33 cellular contexts compared by ENCODE assay signal in the genomic region with DNA sequence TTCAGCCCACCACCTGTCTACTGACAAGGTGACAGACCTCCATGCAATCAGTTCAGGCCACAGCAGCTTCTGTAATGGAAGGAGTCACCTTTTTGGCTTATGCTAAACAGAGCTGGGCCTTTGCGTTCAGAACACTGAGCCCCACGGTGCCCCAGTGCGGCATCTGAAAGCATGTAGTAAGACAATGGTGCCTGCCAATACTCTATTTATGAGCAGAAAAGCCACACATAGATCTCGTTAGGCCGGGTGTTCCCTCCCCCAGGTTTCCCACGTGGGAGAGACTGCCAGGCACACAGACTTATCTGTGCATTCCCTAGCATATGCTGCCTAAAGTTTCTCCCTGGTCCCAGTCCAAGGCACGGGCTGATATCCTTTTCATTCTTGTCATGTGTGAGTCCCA.
"Had no signal": no experiment of that assay in that cellular context is flagged by ENCODE, and none has a peak within 500 bp of the region (broad histone marks: within the 10 kb centered on the region; RNA-seq: fewer than 3 reads in every experiment).

No MANE protein-coding gene starts in this region.

- ATAC-seq: activated CD4-positive, CD25-positive, alpha-beta regulatory T cell treated with anti-CD3 and anti-CD28 coated beads, Interleukin-2, amount 50 U/mL, for 24 hours; activated CD8-positive, alpha-beta memory T cell treated with anti-CD3 and anti-CD28 coated beads, Interleukin-2, amount 10 ng/mL, durations not matched to agents 7 days and 5 days; activated CD8-positive, alpha-beta T cell treated with anti-CD3 and anti-CD28 coated beads, Interleukin-2, amount 10 ng/mL, durations not matched to agents 7 days and 5 days; activated naive CD4-positive, alpha-beta T cell treated with anti-CD3 and anti-CD28 coated beads, Interleukin-2, amount 50 U/mL, for 72 hours; effector memory CD8-positive, alpha-beta T cell; foreskin keratinocyte; gastrocnemius medialis; T-helper 17 cell had no signal

- FAIRE-seq: astrocyte had no signal

- H3K27me3 ChIP-seq: brain microvascular endothelial cell, esophagus muscularis mucosa, foreskin keratinocyte, gastrocnemius medialis had no signal

- H3K4me3 ChIP-seq: coronary artery, esophagus muscularis mucosa, gastrocnemius medialis had no signal

- H3K4me1 Mint-ChIP-seq: activated B cell treated with CpG ODN at 0.5 μM for 24 hours; activated CD4-positive, alpha-beta T cell treated with anti-CD3 and anti-CD28 coated beads, Interleukin-2, amount 10 ng/mL, durations not matched to agents 24 days and 14 days; activated CD8-positive, alpha-beta memory T cell treated with anti-CD3 and anti-CD28 coated beads, Interleukin-2, amount 10 ng/mL, durations not matched to agents 7 days and 5 days; activated naive CD4-positive, alpha-beta T cell treated with anti-CD3 and anti-CD28 coated beads, Interleukin-2, amount 10 ng/mL, durations not matched to agents 7 days and 5 days; activated naive CD8-positive, alpha-beta T cell treated with anti-CD3 and anti-CD28 coated beads, Interleukin-2, amount 10 ng/mL, durations not matched to agents 7 days and 5 days; central memory CD8-positive, alpha-beta T cell; T-helper 17 cell had no signal

- H3K4me3 Mint-ChIP-seq: activated B cell treated with CpG ODN at 0.5 μM for 24 hours; activated CD4-positive, alpha-beta memory T cell treated with anti-CD3 and anti-CD28 coated beads for 36 hours; activated CD4-positive, alpha-beta T cell treated with anti-CD3 and anti-CD28 coated beads, Interleukin-2, amount 10 ng/mL, durations not matched to agents 24 days and 14 days; activated CD8-positive, alpha-beta memory T cell treated with anti-CD3 and anti-CD28 coated beads, Interleukin-2, amount 10 ng/mL, durations not matched to agents 7 days and 5 days; activated CD8-positive, alpha-beta T cell treated with anti-CD3 and anti-CD28 coated beads, Interleukin-2, amount 10 ng/mL, durations not matched to agents 7 days and 5 days; activated naive CD4-positive, alpha-beta T cell treated with anti-CD3 and anti-CD28 coated beads, Interleukin-2, amount 10 ng/mL, durations not matched to agents 7 days and 5 days; activated naive CD8-positive, alpha-beta T cell treated with anti-CD3 and anti-CD28 coated beads, Interleukin-2, amount 10 ng/mL, durations not matched to agents 7 days and 5 days; activated T-helper 1 cell treated with anti-CD3 and anti-CD28 coated beads, Interleukin-12 subunit alpha, Interleukin-12 subunit beta, Interleukin-2, Interleukin-4 antibody, amounts not matched to agents 30 ng/mL and 10 ng/mL and 1 ng/mL, durations not matched to agents 14 hours and 24 hours and 36 hours; central memory CD8-positive, alpha-beta T cell; dendritic cell treated with granulocyte-macrophage colony-stimulating factor and Interleukin-4, amounts not matched to agents 40 ng/mL and 50 ng/mL, for 4 days; effector memory CD8-positive, alpha-beta T cell; T-helper 17 cell; T-helper 2 cell treated with Interferon-gamma antibody and Interleukin-4, amounts not matched to agents 5 μg/mL and 100 μg/mL, for 36 hours had no signal

- H3K4me1 ChIP-seq: esophagus muscularis mucosa, foreskin keratinocyte, gastrocnemius medialis had no signal

- H3K27ac Mint-ChIP-seq: activated B cell treated with CpG ODN at 0.5 μM for 24 hours; activated CD4-positive, alpha-beta memory T cell treated with anti-CD3 and anti-CD28 coated beads for 36 hours; activated CD4-positive, alpha-beta T cell treated with anti-CD3 and anti-CD28 coated beads, Interleukin-2, amount 10 ng/mL, durations not matched to agents 24 days and 14 days; activated CD8-positive, alpha-beta memory T cell treated with anti-CD3 and anti-CD28 coated beads, Interleukin-2, amount 10 ng/mL, durations not matched to agents 7 days and 5 days; activated CD8-positive, alpha-beta T cell treated with anti-CD3 and anti-CD28 coated beads, Interleukin-2, amount 10 ng/mL, durations not matched to agents 7 days and 5 days; activated naive CD4-positive, alpha-beta T cell treated with anti-CD3 and anti-CD28 coated beads, Interleukin-2, amount 10 ng/mL, durations not matched to agents 7 days and 5 days; activated naive CD8-positive, alpha-beta T cell treated with anti-CD3 and anti-CD28 coated beads, Interleukin-2, amount 10 ng/mL, durations not matched to agents 7 days and 5 days; activated T-helper 1 cell treated with anti-CD3 and anti-CD28 coated beads, Interleukin-12 subunit alpha, Interleukin-12 subunit beta, Interleukin-2, Interleukin-4 antibody, amounts not matched to agents 30 ng/mL and 10 ng/mL and 1 ng/mL, durations not matched to agents 14 hours and 24 hours and 36 hours; activated T-helper 2 cell treated with anti-CD3 and anti-CD28 coated beads, Interferon-gamma antibody, Interleukin-2, Interleukin-4, amounts not matched to agents 10 μg/mL and 5 μg/mL and 100 μg/mL, durations not matched to agents 14 hours and 24 hours and 36 hours; dendritic cell treated with granulocyte-macrophage colony-stimulating factor and Interleukin-4, amounts not matched to agents 40 ng/mL and 50 ng/mL, for 4 days; effector memory CD8-positive, alpha-beta T cell; T-helper 17 cell; T-helper 2 cell treated with Interferon-gamma antibody and Interleukin-4, amounts not matched to agents 5 μg/mL and 100 μg/mL, for 36 hours had no signal

- H3K36me3 Mint-ChIP-seq: activated CD4-positive, alpha-beta memory T cell treated with anti-CD3 and anti-CD28 coated beads for 36 hours; activated CD8-positive, alpha-beta memory T cell treated with anti-CD3 and anti-CD28 coated beads, Interleukin-2, amount 10 ng/mL, durations not matched to agents 7 days and 5 days; activated naive CD4-positive, alpha-beta T cell treated with anti-CD3 and anti-CD28 coated beads, Interleukin-2, amount 10 ng/mL, durations not matched to agents 7 days and 5 days; activated naive CD4-positive, alpha-beta T cell treated with anti-CD3 and anti-CD28 coated beads, Interleukin-2, amount 50 U/mL, for 72 hours; activated naive CD8-positive, alpha-beta T cell treated with anti-CD3 and anti-CD28 coated beads, Interleukin-2, amount 10 ng/mL, durations not matched to agents 7 days and 5 days had no signal

- H3K27ac ChIP-seq: brain microvascular endothelial cell, coronary artery, esophagus muscularis mucosa, foreskin keratinocyte, gastrocnemius medialis, WERI-Rb-1 had no signal

- H3K36me3 ChIP-seq: brain microvascular endothelial cell, esophagus muscularis mucosa, gastrocnemius medialis, WERI-Rb-1 had no signal

- H3K9me3 Mint-ChIP-seq: activated B cell treated with CpG ODN at 0.5 μM for 24 hours; activated CD4-positive, alpha-beta memory T cell treated with anti-CD3 and anti-CD28 coated beads for 36 hours; activated CD4-positive, alpha-beta T cell treated with anti-CD3 and anti-CD28 coated beads, Interleukin-2, amount 10 ng/mL, durations not matched to agents 24 days and 14 days; activated naive CD4-positive, alpha-beta T cell treated with anti-CD3 and anti-CD28 coated beads, Interleukin-2, amount 10 ng/mL, durations not matched to agents 7 days and 5 days; activated naive CD4-positive, alpha-beta T cell treated with anti-CD3 and anti-CD28 coated beads, Interleukin-2, amount 50 U/mL, for 72 hours; activated naive CD8-positive, alpha-beta T cell treated with anti-CD3 and anti-CD28 coated beads, Interleukin-2, amount 10 ng/mL, durations not matched to agents 7 days and 5 days; activated T-helper 1 cell treated with anti-CD3 and anti-CD28 coated beads, Interleukin-12 subunit alpha, Interleukin-12 subunit beta, Interleukin-2, Interleukin-4 antibody, amounts not matched to agents 30 ng/mL and 10 ng/mL and 1 ng/mL, durations not matched to agents 14 hours and 24 hours and 36 hours; activated T-helper 2 cell treated with anti-CD3 and anti-CD28 coated beads, Interferon-gamma antibody, Interleukin-2, Interleukin-4, amounts not matched to agents 10 μg/mL and 5 μg/mL and 100 μg/mL, durations not matched to agents 14 hours and 24 hours and 36 hours; central memory CD8-positive, alpha-beta T cell; dendritic cell treated with granulocyte-macrophage colony-stimulating factor and Interleukin-4, amounts not matched to agents 40 ng/mL and 50 ng/mL, for 4 days; effector memory CD8-positive, alpha-beta T cell; T-helper 2 cell treated with Interferon-gamma antibody and Interleukin-4, amounts not matched to agents 5 μg/mL and 100 μg/mL, for 36 hours had no signal

- H3K9me3 ChIP-seq: esophagus muscularis mucosa, gastrocnemius medialis had no signal

- DNase-seq: activated B cell treated with CpG ODN at 0.5 μM for 24 hours; activated CD4-positive, alpha-beta memory T cell treated with anti-CD3 and anti-CD28 coated beads for 36 hours; activated CD4-positive, alpha-beta T cell treated with anti-CD3 and anti-CD28 coated beads, Interleukin-2, amount 10 ng/mL, durations not matched to agents 24 days and 14 days; activated CD8-positive, alpha-beta memory T cell treated with anti-CD3 and anti-CD28 coated beads, Interleukin-2, amount 10 ng/mL, durations not matched to agents 7 days and 5 days; activated CD8-positive, alpha-beta memory T cell treated with anti-CD3 and anti-CD28 coated beads, Interleukin-2, amount 50 U/mL, for 4 hours; activated CD8-positive, alpha-beta T cell treated with anti-CD3 and anti-CD28 coated beads, Interleukin-2, amount 10 ng/mL, durations not matched to agents 7 days and 5 days; activated effector memory CD4-positive, alpha-beta T cell treated with anti-CD3 and anti-CD28 coated beads, Interleukin-2, amount 50 U/mL, for 16 hours; activated naive CD4-positive, alpha-beta T cell; activated naive CD4-positive, alpha-beta T cell treated with anti-CD3 and anti-CD28 coated beads, Interleukin-2, amount 10 ng/mL, durations not matched to agents 7 days and 5 days; activated naive CD8-positive, alpha-beta T cell treated with anti-CD3 and anti-CD28 coated beads, Interleukin-2, amount 10 ng/mL, durations not matched to agents 7 days and 5 days; activated T-cell treated with anti-CD3 and anti-CD28 coated beads, Interleukin-2, amount 50 U/mL, for 1 hour; activated T-cell treated with anti-CD3 and anti-CD28 coated beads, Interleukin-2, amount 50 U/mL, for 48 hours; brain microvascular endothelial cell; effector CD4-positive, alpha-beta T cell; effector memory CD8-positive, alpha-beta T cell; erythroblast; foreskin keratinocyte; gastrocnemius medialis; glutamatergic neuron; T-helper 1 cell; T-helper 17 cell; T1000; WERI-Rb-1 had no signal
